Comparison of ENCODE assay signal across 10 cellular contexts in the genomic region with DNA sequence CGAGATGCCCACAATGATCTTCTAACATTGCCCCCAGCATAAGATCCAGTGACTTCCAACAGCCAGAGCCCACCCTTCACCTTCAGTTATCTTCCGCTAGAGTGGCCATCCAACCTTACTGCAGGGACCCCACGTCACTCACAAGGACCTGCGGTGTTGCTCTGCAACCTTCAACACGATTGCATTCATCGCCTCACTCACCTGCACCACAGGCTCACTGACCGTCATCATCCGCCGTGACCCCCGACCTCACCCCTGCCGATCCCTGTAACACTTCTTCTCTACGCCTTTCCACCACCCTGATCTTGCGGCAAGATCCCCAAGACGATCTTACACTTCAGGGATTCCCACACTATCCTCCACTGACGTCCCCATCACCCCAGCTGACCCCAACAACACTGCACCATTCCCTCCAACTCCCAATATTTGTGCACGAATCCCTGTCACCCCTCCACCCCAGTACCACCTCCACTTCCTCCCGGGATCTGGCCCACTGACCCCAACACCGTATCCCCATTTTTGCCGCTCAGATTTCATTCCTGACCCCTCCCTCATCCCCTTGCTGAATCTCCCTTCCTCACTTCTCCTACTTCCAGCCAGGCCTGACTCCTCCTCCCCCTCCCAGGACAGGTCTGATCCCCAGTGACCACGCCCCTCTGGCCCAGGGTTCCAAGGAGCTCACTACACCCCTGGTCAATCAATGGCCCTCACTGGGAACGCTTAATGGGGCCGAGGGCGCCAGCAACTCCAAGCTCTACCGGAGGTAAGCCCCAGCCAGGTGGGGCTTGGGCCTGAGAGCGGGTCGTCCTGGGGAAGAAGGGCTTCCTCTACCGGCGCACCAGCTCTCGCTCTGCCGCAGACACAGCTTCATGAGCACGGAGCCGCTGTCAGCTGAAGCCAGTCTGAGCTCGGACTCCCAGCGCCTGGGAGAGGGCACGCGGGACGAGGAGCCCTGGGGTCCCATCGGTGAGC. TPM values are rescaled to one million over a fixed set of nuclear protein-coding genes. Genes with fewer than 3 reads are reported as not detected.
DNase-seq lines count a peak whose midpoint lies in the region; ATAC-seq and TF ChIP-seq lines count a peak whose summit lies in the region.
"Had no signal": no experiment of that assay in that cellular context is flagged by ENCODE, and none has a peak within 500 bp of the region (broad histone marks: within the 10 kb centered on the region; RNA-seq: fewer than 3 reads in every experiment).

No MANE protein-coding gene starts in this region.

- intact Hi-C loops in Right ventricle myocardium inferior (cut with DNase I): no loop called here

- H3K36me3 Mint-ChIP-seq in WTC11: peaks cover 8% of the 10 kb centered on the region; the same call in 1 of the 2 replicates

- H3K4me3 Mint-ChIP-seq in WTC11: peak overlapping the region; percentile 79

- no peaks in the 10 kb centered on the region for H3K4me1 ChIP-seq in cardiac muscle cell (ENCODE audit: low read depth)
- H3K4me1 ChIP-seq in iPS-15b (ENCODE audit: control insufficient read depth, insufficient read depth, low read length): peaks cover 13% of the 10 kb centered on the region
- peaks cover 9 to 16% (median 12%) of the 10 kb centered on the region in 4 donors for H3K4me1 ChIP-seq in upper lobe of left lung

- H3K27ac Mint-ChIP-seq in WTC11: peak overlapping the region; percentile 6; the same call in 1 of the 2 replicates

- peaks cover 33% of the 10 kb centered on the region for H3K4me1 Mint-ChIP-seq in WTC11

- H3K27me3 Mint-ChIP-seq in WTC11 (ENCODE audit: low read depth): peaks cover 37% of the 10 kb centered on the region

- POLR2A ChIA-PET in WTC11 (lab: Charles Lee): interaction anchor here (0.6 to 2.7 kb wide), 19 partner anchors 8 to 661 kb away, joined by 3 to 28 read pairs (median 3); partner anchors contain the start of genes HDAC5, RUNDC3A, TMUB2 and UBTF

- H3K36me3 ChIP-seq in cardiac muscle cell: peaks cover 6% of the 10 kb centered on the region
- H3K36me3 ChIP-seq in iPS-15b (ENCODE audit: control insufficient read depth, insufficient read depth, low read length): peaks cover 17% of the 10 kb centered on the region
- H3K36me3 ChIP-seq in upper lobe of left lung: peaks cover 7 to 20% (median 17%) of the 10 kb centered on the region in 4 donors

- no peaks in the 10 kb centered on the region for H3K9me3 Mint-ChIP-seq in WTC11

- no peak for TF ChIP-seq EP300 in upper lobe of left lung (IDR thresholded peaks at IDR 0.05)

- TF ChIP-seq CTCF in cardiac muscle cell (IDR thresholded peaks at IDR 0.05; ENCODE audit: low read depth, low read length): no peak
- TF ChIP-seq CTCF in WTC11 (IDR thresholded peaks at IDR 0.05): no peak
- no peak for TF ChIP-seq CTCF in upper lobe of left lung (IDR thresholded peaks at IDR 0.05)

- no peak for TF ChIP-seq POLR2A in upper lobe of left lung (IDR thresholded peaks at IDR 0.05)

- CTCF ChIA-PET in WTC11 (lab: Charles Lee): interaction anchor here (0.5 to 6.6 kb wide), 22 partner anchors 8 to 207 kb away, joined by 3 to 77 read pairs (median 6); partner anchors contain the start of genes ASB16, ATXN7L3, FAM171A2 and GRN

- no peak for ATAC-seq in Right ventricle myocardium inferior
- peak; percentile 90 for ATAC-seq in WTC11
- no peak for ATAC-seq in upper lobe of left lung (ENCODE audit: low FRiP score in 2 of 2)

- no peaks in the 10 kb centered on the region for H3K9me3 ChIP-seq in cardiac muscle cell (ENCODE audit: low read depth)
- no peaks in the 10 kb centered on the region for H3K9me3 ChIP-seq in iPS-15b (ENCODE audit: control insufficient read depth, insufficient read depth, low read length)
- H3K9me3 ChIP-seq in upper lobe of left lung: no peaks in the 10 kb centered on the region

- DNase-seq in cardiac muscle cell (ENCODE audit: low read depth in 1 of 2, low spot score in 1 of 2): peak in 1 of 2 donors; percentile 28
- no peak for DNase-seq in Right ventricle myocardium inferior (ENCODE audit: missing footprints)
- peak; percentile 95 for DNase-seq in WTC11 (ENCODE audit: low spot score)
- no peak for DNase-seq in upper lobe of left lung
- DNase-seq in stimulated activated CD4-positive, alpha-beta T cell treated with anti-CD3 and anti-CD28 coated beads, Interleukin-4, amount 100 ng/mL, for 4 hours: no peak
- no peak for DNase-seq in stimulated activated naive CD4-positive, alpha-beta T cell treated with Interleukin-2 at 50 U/mL for 16 hours (lab: John Stamatoyannopoulos, UW)
- DNase-seq in GDM1 (lab: John Stamatoyannopoulos, UW): no peak
- DNase-seq: SHP77 had no signal

- H3K4me3 ChIP-seq in cardiac muscle cell (peak overlapping the region; percentile 38), iPS-15b (ENCODE audit: low read depth, low read length) (peak overlapping the region; percentile 88), upper lobe of left lung (peak overlapping the region in 3 of 4 donors; percentile 27 to 37 (median 31))

- no peak overlapping the region for H3K27ac ChIP-seq in cardiac muscle cell
- no peak overlapping the region for H3K27ac ChIP-seq in upper lobe of left lung

- H3K27me3 ChIP-seq in cardiac muscle cell: peaks cover 38% of the 10 kb centered on the region
- H3K27me3 ChIP-seq in iPS-15b (ENCODE audit: control insufficient read depth, insufficient read depth, low read length): peaks cover 7% of the 10 kb centered on the region
- peaks cover 0 to 29% (median 11%) of the 10 kb centered on the region in 4 donors for H3K27me3 ChIP-seq in upper lobe of left lung

- 4 to 13% methylated on average over 28 to 38 of the region's 38 CpGs for WGBS in upper lobe of left lung, 2 donors

- peak overlapping the region; percentile 81 for H3K9ac ChIP-seq in iPS-15b (ENCODE audit: low read depth, low read length)

TF ChIP-seq in WTC11, 78 proteins besides CTCF, POLR2A, EP300 and RAD21 (continues in another document):
- TF ChIP-seq ARID4B (CRISPR knock-in tag; IDR thresholded peaks at IDR 0.05; ENCODE audit: borderline replicate concordance) (peak; percentile 19; the same call in 1 of the 2 replicates), ZNF138 (CRISPR knock-in tag; conservative IDR thresholded peaks at IDR 0.05) (no peak)
- TF ChIP-seq, protein P1, sequence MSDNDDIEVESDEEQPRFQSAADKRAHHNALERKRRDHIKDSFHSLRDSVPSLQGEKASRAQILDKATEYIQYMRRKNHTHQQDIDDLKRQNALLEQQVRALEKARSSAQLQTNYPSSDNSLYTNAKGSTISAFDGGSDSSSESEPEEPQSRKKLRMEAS (CRISPR knock-in tag; IDR thresholded peaks at IDR 0.05): 0 out of 2 replicates have a peak, but pooled peaks have one; percentile 17

RNA-seq across cellular contexts. Expression of gene RUNDC3A, which starts 7.6 kb away (rescaled TPM):
- 2.3 and 5.8 TPM in 2 replicates for total RNA-seq in cardiac muscle cell
- polyA plus RNA-seq in cardiac muscle cell: 0.99 and 1.9 TPM in 2 replicates
- total RNA-seq in Right ventricle myocardium inferior: 0.49 TPM
- total RNA-seq in WTC11 (2021): 5.1 to 6.5 TPM (median 5.2 TPM) in 3 replicates
- total RNA-seq in upper lobe of left lung: 1 to 10 TPM in 2 of 6 donors, under 1 TPM in 1, not detected in 3; 0.13 to 2.6 (median 1.0) TPM
- total RNA-seq: lung microvascular endothelial cell had no signal

RNA-seq across cellular contexts. Expression of gene SLC25A39, which starts 8.6 kb away (rescaled TPM):
- total RNA-seq in cardiac muscle cell: 228 and 243 TPM in 2 replicates
- polyA plus RNA-seq in cardiac muscle cell: 252 and 284 TPM in 2 replicates
- 50.6 TPM for total RNA-seq in Right ventricle myocardium inferior
- total RNA-seq in WTC11 (2021): 254 to 271 TPM (median 268 TPM) in 3 replicates
- total RNA-seq in upper lobe of left lung: 100 to 1,000 TPM in 3 of 6 donors, 10 to 100 TPM in 3; 56.8 to 144 (median 98.6) TPM

RNA-seq across cellular contexts. Expression of gene GRN, which starts 29.1 kb away (rescaled TPM):
- total RNA-seq in cardiac muscle cell: 274 and 275 TPM in 2 replicates
- 353 and 377 TPM in 2 replicates for polyA plus RNA-seq in cardiac muscle cell
- total RNA-seq in Right ventricle myocardium inferior: 150 TPM
- total RNA-seq in WTC11 (2021): 177 to 185 TPM (median 185 TPM) in 3 replicates
- total RNA-seq in upper lobe of left lung: 1,000 to 10,000 TPM in 4 of 6 donors, 100 to 1,000 TPM in 2; 439 to 1,887 (median 1,220) TPM

RNA-seq across cellular contexts. Expression of gene FAM171A2, which starts 47.6 kb away (rescaled TPM):
- total RNA-seq in cardiac muscle cell: 45.1 and 49.5 TPM in 2 replicates
- polyA plus RNA-seq in cardiac muscle cell: 38.6 and 43.2 TPM in 2 replicates
- 0.70 TPM for total RNA-seq in Right ventricle myocardium inferior
- total RNA-seq in WTC11 (2021): 28.2 to 29.9 TPM (median 28.5 TPM) in 3 replicates
- total RNA-seq in upper lobe of left lung: 1 to 10 TPM in 2 of 6 donors, under 1 TPM in 3, not detected in 1; 0.61 to 4.6 (median 0.98) TPM

RNA-seq across cellular contexts. Expression of gene SLC4A1, which starts 48.1 kb away (rescaled TPM):
- total RNA-seq in cardiac muscle cell: not detected in 2 replicates
- not detected in 2 replicates for polyA plus RNA-seq in cardiac muscle cell
- total RNA-seq in Right ventricle myocardium inferior: 0.08 TPM
- 0.05 to 0.14 TPM in 2 of 3 replicates, not detected in the other for total RNA-seq in WTC11 (2021)
- total RNA-seq in upper lobe of left lung: 1 to 10 TPM in 3 of 6 donors, under 1 TPM in 2, not detected in 1; 0.46 to 6.3 (median 1.0) TPM
- total RNA-seq: lung microvascular endothelial cell had no signal

Comparison
In these comparisons a context has a peak if more than half of its experiments do, and no peak if none do; other contexts are left out.
1. H3K4me3 ChIP-seq: peak in every context shown above with its lines; median percentile 88 in iPS-15b; 38 in cardiac muscle cell; 31 in upper lobe of left lung.